In the genomic region with DNA sequence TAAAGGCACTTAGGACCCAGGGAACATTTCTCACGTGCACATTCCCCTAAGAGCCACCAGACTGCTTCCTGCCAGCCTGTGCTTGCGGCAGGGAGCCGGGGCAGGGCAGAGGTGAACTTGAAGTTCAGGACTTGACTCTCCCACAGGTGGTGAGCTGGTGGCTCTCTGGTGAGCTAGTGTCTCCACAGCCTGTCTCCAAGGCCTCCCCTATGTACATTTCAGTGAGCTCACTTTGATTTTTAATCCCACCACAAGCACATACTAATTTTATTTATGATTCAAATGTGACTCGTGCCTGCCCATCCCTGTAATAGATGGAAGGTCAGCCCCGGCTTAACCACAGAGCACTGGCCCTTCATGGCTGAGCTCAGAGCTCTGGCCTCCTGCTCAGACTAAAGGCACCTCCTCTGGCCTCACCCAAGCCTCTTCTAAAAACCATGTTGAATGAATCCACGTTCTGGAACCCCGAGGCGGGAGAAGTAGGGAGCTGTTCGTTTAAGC, we compare ENCODE assay signal across 8 cellular contexts. TPM values are rescaled to one million over a fixed set of nuclear protein-coding genes. Genes with fewer than 3 reads are reported as not detected.
DNase-seq lines count a peak whose midpoint lies in the region; ATAC-seq, FAIRE-seq and TF ChIP-seq lines count a peak whose summit lies in the region.
"Had no signal": no experiment of that assay in that cellular context is flagged by ENCODE, and none has a peak within 500 bp of the region (broad histone marks: within the 10 kb centered on the region; RNA-seq: fewer than 3 reads in every experiment).

No MANE protein-coding gene starts in this region.

- no peaks in the 10 kb centered on the region for H3F3A ChIP-seq in smooth muscle cell (ENCODE audit: low read depth)

- H3K27me3 ChIP-seq in RWPE2 (ENCODE audit: insufficient read depth, poor library complexity, severe bottlenecking) (no peaks in the 10 kb centered on the region), heart right ventricle (no peaks in the 10 kb centered on the region), smooth muscle cell (ENCODE audit: low read depth) (no peaks in the 10 kb centered on the region), hepatocyte (no peaks in the 10 kb centered on the region)

- WGBS in heart right ventricle, 2 donors, result 61 to 63% methylated on average over 9 of the region's 9 CpGs
- WGBS in smooth muscle cell (ENCODE audit: low lambda C conversion rate), result 78% methylated on average over 9 of the region's 9 CpGs
- WGBS in hepatocyte (ENCODE audit: low lambda C conversion rate, missing lambda C conversion rate), result 86% methylated on average over 9 of the region's 9 CpGs

- H3K9me2 ChIP-seq in hepatocyte (replicated peaks; ENCODE audit: insufficient read depth), result no peaks in the 10 kb centered on the region

- TF ChIP-seq POLR2A in GM12891 (IDR thresholded peaks at IDR 0.05; ENCODE audit: low read depth, low read length), result no peak
- no peak for TF ChIP-seq POLR2A in GM18505 (IDR thresholded peaks at IDR 0.05; ENCODE audit: borderline replicate concordance, extremely low read depth, insufficient read depth, insufficient read length)

- H3K79me2 ChIP-seq in smooth muscle cell (ENCODE audit: low read depth) (no peaks in the 10 kb centered on the region), hepatocyte (peaks cover 43% of the 10 kb centered on the region)

- H4K20me1 ChIP-seq in smooth muscle cell (ENCODE audit: low read depth) (peaks cover 100% of the 10 kb centered on the region), hepatocyte (ENCODE audit: insufficient read depth, poor library complexity, severe bottlenecking) (peaks cover 54% of the 10 kb centered on the region)

- peak overlapping the region; percentile 70 for H3K27ac ChIP-seq in RWPE2 (ENCODE audit: poor library complexity, severe bottlenecking)
- H3K27ac ChIP-seq in heart right ventricle, result peak overlapping the region in 9 of 10 donors; percentile 5 to 88 (median 52)
- peak overlapping the region; percentile 46 for H3K27ac ChIP-seq in smooth muscle cell (ENCODE audit: low read depth)
- no peak overlapping the region for H3K27ac ChIP-seq in hepatocyte

- no peak for TF ChIP-seq CTCF in RWPE2 (IDR thresholded peaks at IDR 0.05; ENCODE audit: poor library complexity, severe bottlenecking)
- no peak for TF ChIP-seq CTCF in heart right ventricle (IDR thresholded peaks at IDR 0.05)
- TF ChIP-seq CTCF in smooth muscle cell (IDR thresholded peaks at IDR 0.05; ENCODE audit: borderline replicate concordance, insufficient read depth, poor library complexity, severe bottlenecking), result no peak
- TF ChIP-seq CTCF in hepatocyte (IDR thresholded peaks at IDR 0.05; ENCODE audit: poor library complexity), result no peak

- no peaks in the 10 kb centered on the region for H3K9me3 ChIP-seq in RWPE2 (ENCODE audit: severe bottlenecking)
- H3K9me3 ChIP-seq in heart right ventricle, result no peaks in the 10 kb centered on the region
- no peaks in the 10 kb centered on the region for H3K9me3 ChIP-seq in smooth muscle cell (replicated peaks; ENCODE audit: low read depth)
- H3K9me3 ChIP-seq in hepatocyte (ENCODE audit: low read depth), result no peaks in the 10 kb centered on the region

- ATAC-seq in RWPE2 (ENCODE audit: low read depth) (peak; percentile 13; the same call in 2 of the 3 replicates), heart right ventricle (peak in 2 of 8 donors; percentile 4 to 19), GM18502 (IDR thresholded peaks at IDR 0.05; ENCODE audit: poor library complexity, unreplicated experiment) (no peak), GM18505 (IDR thresholded peaks at IDR 0.05; ENCODE audit: unreplicated experiment) (no peak)

- FAIRE-seq in GM12891 (lab: Jason Lieb, UNC), result no peak

- H3K4me3 ChIP-seq in RWPE2 (ENCODE audit: severe bottlenecking) (no peak overlapping the region), heart right ventricle (no peak overlapping the region), smooth muscle cell (no peak overlapping the region), hepatocyte (no peak overlapping the region)

- peaks cover 50% of the 10 kb centered on the region for H3K4me1 ChIP-seq in RWPE2 (ENCODE audit: insufficient read depth, poor library complexity, severe bottlenecking)
- H3K4me1 ChIP-seq in heart right ventricle, result peaks cover 45 to 100% (median 93%) of the 10 kb centered on the region in 9 donors
- no peaks in the 10 kb centered on the region for H3K4me1 ChIP-seq in smooth muscle cell (ENCODE audit: low read depth)
- H3K4me1 ChIP-seq in hepatocyte (ENCODE audit: insufficient read depth), result peaks cover 12% of the 10 kb centered on the region

- no peak overlapping the region for H3K9ac ChIP-seq in smooth muscle cell (ENCODE audit: low read depth)

- no peak for DNase-seq in GM12891 (ENCODE audit: insufficient read length, low spot score)
- no peak for DNase-seq in RWPE2 (ENCODE audit: low spot score)
- DNase-seq in heart right ventricle, result no peak
- no peak for DNase-seq in smooth muscle cell (lab: John Stamatoyannopoulos, UW; ENCODE audit: unreplicated experiment)
- no peak for DNase-seq in hepatocyte (ENCODE audit: low spot score)
- DNase-seq: NCI-H1436 had no signal

- H3K36me3 ChIP-seq in RWPE2 (ENCODE audit: low read depth) (peaks cover 65% of the 10 kb centered on the region), heart right ventricle (peaks cover 0 to 72% (median 27%) of the 10 kb centered on the region in 9 donors), smooth muscle cell (ENCODE audit: low read depth) (no peaks in the 10 kb centered on the region), hepatocyte (replicated peaks; ENCODE audit: insufficient read depth, low read depth) (no peaks in the 10 kb centered on the region)

- intact Hi-C loops in heart right ventricle (cut with DNase I), result no loop called here

- H3K4me2 ChIP-seq in smooth muscle cell (no peak overlapping the region), hepatocyte (no peak overlapping the region)

- H2AFZ ChIP-seq in smooth muscle cell (ENCODE audit: low read depth) (no peak overlapping the region), hepatocyte (no peak overlapping the region)

TF ChIP-seq in GM12891, 5 proteins besides CTCF, POLR2A, EP300 and RAD21:
- TF ChIP-seq SPI1 (IDR thresholded peaks at IDR 0.05; ENCODE audit: low read depth, low read length), result no peak
- peak; percentile 15; the same call in 1 of the 2 replicates for TF ChIP-seq POLR2AphosphoS5 (IDR thresholded peaks at IDR 0.05; ENCODE audit: low read depth, low read length)

RNA-seq across cellular contexts. Expression of a gene that starts 9.2 kb away (rescaled TPM):
- polyA plus RNA-seq in GM12891 (2012; ENCODE audit: low read depth, missing spikeins), result 38.7 TPM
- 10 to 100 TPM; 25.5 to 61.4 (median 37.6) TPM for total RNA-seq in heart right ventricle
- polyA plus RNA-seq in heart right ventricle, result 10 to 100 TPM; 10.1 to 21.2 TPM
- total RNA-seq in smooth muscle cell, result 6.4 and 8.2 TPM in 2 replicates
- polyA plus RNA-seq in smooth muscle cell, result 10.1 and 10.9 TPM in 2 replicates
- total RNA-seq in hepatocyte, result 18.8 and 18.9 TPM in 2 replicates
- polyA plus RNA-seq in hepatocyte, result 16.4 and 16.7 TPM in 2 replicates
